Comparison of ENCODE assay signal across 30 cellular contexts in the genomic region with DNA sequence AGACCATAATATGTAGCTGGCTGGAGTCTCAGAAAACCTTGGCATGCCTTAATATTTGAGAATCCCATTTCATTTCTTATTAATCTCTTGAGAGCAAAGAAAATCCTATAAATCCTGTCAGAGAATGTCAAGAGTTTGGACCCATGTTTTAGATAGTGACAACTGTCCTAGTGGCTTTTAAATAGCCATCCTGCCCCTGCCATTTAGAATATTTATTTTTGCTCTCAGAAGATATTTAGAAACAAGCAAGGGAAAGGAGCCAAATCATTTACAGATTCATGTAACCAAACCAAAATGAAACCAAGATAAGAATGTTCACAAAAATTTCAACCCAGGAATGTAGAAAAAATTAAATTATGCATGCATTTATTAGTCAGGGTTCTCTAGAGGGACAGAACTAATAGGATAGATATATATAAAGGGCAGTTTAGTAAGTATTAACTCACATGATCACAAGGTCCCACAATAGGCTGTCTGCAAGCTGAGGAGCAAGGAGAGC.
"Had no signal": no experiment of that assay in that cellular context is flagged by ENCODE, and none has a peak within 500 bp of the region (broad histone marks: within the 10 kb centered on the region; RNA-seq: fewer than 3 reads in every experiment).

No MANE protein-coding gene starts in this region.

- H3K27ac Mint-ChIP-seq: activated CD4-positive, alpha-beta memory T cell treated with anti-CD3 and anti-CD28 coated beads, Interleukin-2, amount 10 ng/mL, durations not matched to agents 7 days and 5 days; activated CD4-positive, alpha-beta T cell treated with anti-CD3 and anti-CD28 coated beads, Interleukin-2, amount 10 ng/mL, durations not matched to agents 7 days and 5 days; activated T-cell treated with anti-CD3 and anti-CD28 coated beads, Interleukin-2, amount 50 U/mL, for 24 hours; activated T-helper 17 cell treated with anti-CD3 and anti-CD28 coated beads, Interleukin-2, amount 50 U/mL, for 72 hours; naive thymus-derived CD4-positive, alpha-beta T cell; stimulated activated effector memory CD8-positive, alpha-beta T cell treated with anti-CD3 and anti-CD28 coated beads, Interleukin-12 subunit alpha, Interleukin-12 subunit beta, amount 100 ng/mL, for 72 hours; WTC11 had no signal

- H3K27ac ChIP-seq: esophagus squamous epithelium, gastrocnemius medialis, pancreas, thyroid gland, upper lobe of right lung had no signal

- H3K9me3 ChIP-seq: esophagus squamous epithelium, gastrocnemius medialis, pancreas, prostate gland, thyroid gland, upper lobe of right lung had no signal

- H3K36me3 ChIP-seq: esophagus squamous epithelium, gastrocnemius medialis, pancreas, prostate gland, thyroid gland, upper lobe of right lung had no signal

- H3K4me1 ChIP-seq: pancreas, upper lobe of right lung had no signal

- H3K9me3 Mint-ChIP-seq: activated CD4-positive, alpha-beta memory T cell treated with anti-CD3 and anti-CD28 coated beads, Interleukin-2, amount 10 ng/mL, durations not matched to agents 7 days and 5 days; activated CD4-positive, alpha-beta T cell treated with anti-CD3 and anti-CD28 coated beads, Interleukin-2, amount 10 ng/mL, durations not matched to agents 7 days and 5 days; activated T-cell treated with anti-CD3 and anti-CD28 coated beads, Interleukin-2, amount 50 U/mL, for 24 hours; activated T-helper 17 cell treated with anti-CD3 and anti-CD28 coated beads, Interleukin-2, amount 50 U/mL, for 72 hours; central memory CD8-positive, alpha-beta T cell; naive thymus-derived CD4-positive, alpha-beta T cell; neural crest cell; stimulated activated effector memory CD8-positive, alpha-beta T cell treated with anti-CD3 and anti-CD28 coated beads, Interleukin-12 subunit alpha, Interleukin-12 subunit beta, amount 100 ng/mL, for 72 hours; stimulated activated naive CD8-positive, alpha-beta T cell treated with anti-CD3 and anti-CD28 coated beads, Interleukin-15, amount 100 ng/mL, for 72 hours; WTC11 had no signal

- H3K27me3 Mint-ChIP-seq: activated CD4-positive, alpha-beta memory T cell treated with anti-CD3 and anti-CD28 coated beads, Interleukin-2, amount 10 ng/mL, durations not matched to agents 7 days and 5 days; activated CD4-positive, alpha-beta T cell treated with anti-CD3 and anti-CD28 coated beads, Interleukin-2, amount 10 ng/mL, durations not matched to agents 7 days and 5 days; activated T-cell treated with anti-CD3 and anti-CD28 coated beads, Interleukin-2, amount 50 U/mL, for 24 hours; activated T-helper 17 cell treated with anti-CD3 and anti-CD28 coated beads, Interleukin-2, amount 50 U/mL, for 72 hours; central memory CD8-positive, alpha-beta T cell; naive thymus-derived CD4-positive, alpha-beta T cell; stimulated activated naive CD8-positive, alpha-beta T cell treated with anti-CD3 and anti-CD28 coated beads, Interleukin-15, amount 100 ng/mL, for 72 hours had no signal

- H3K4me3 ChIP-seq: esophagus squamous epithelium, gastrocnemius medialis, pancreas, prostate gland, thyroid gland, upper lobe of right lung had no signal

- H3K4me3 Mint-ChIP-seq: activated CD4-positive, alpha-beta memory T cell treated with anti-CD3 and anti-CD28 coated beads, Interleukin-2, amount 10 ng/mL, durations not matched to agents 7 days and 5 days; activated CD4-positive, alpha-beta T cell treated with anti-CD3 and anti-CD28 coated beads, Interleukin-2, amount 10 ng/mL, durations not matched to agents 7 days and 5 days; activated T-cell treated with anti-CD3 and anti-CD28 coated beads, Interleukin-2, amount 50 U/mL, for 24 hours; activated T-helper 17 cell treated with anti-CD3 and anti-CD28 coated beads, Interleukin-2, amount 50 U/mL, for 72 hours; central memory CD8-positive, alpha-beta T cell; naive thymus-derived CD4-positive, alpha-beta T cell; neural crest cell; stimulated activated effector memory CD8-positive, alpha-beta T cell treated with anti-CD3 and anti-CD28 coated beads, Interleukin-12 subunit alpha, Interleukin-12 subunit beta, amount 100 ng/mL, for 72 hours; stimulated activated naive CD8-positive, alpha-beta T cell treated with anti-CD3 and anti-CD28 coated beads, Interleukin-15, amount 100 ng/mL, for 72 hours; WTC11 had no signal

- H3K4me1 Mint-ChIP-seq: activated CD4-positive, alpha-beta memory T cell treated with anti-CD3 and anti-CD28 coated beads, Interleukin-2, amount 10 ng/mL, durations not matched to agents 7 days and 5 days; activated CD4-positive, alpha-beta T cell treated with anti-CD3 and anti-CD28 coated beads, Interleukin-2, amount 10 ng/mL, durations not matched to agents 7 days and 5 days; central memory CD8-positive, alpha-beta T cell had no signal

- H3K27me3 ChIP-seq: esophagus squamous epithelium, gastrocnemius medialis, pancreas, thyroid gland, upper lobe of right lung had no signal

- H3K36me3 Mint-ChIP-seq: stimulated activated effector memory CD8-positive, alpha-beta T cell treated with anti-CD3 and anti-CD28 coated beads, Interleukin-12 subunit alpha, Interleukin-12 subunit beta, amount 100 ng/mL, for 72 hours; WTC11 had no signal

- DNase-seq: activated CD4-positive, alpha-beta memory T cell treated with anti-CD3 and anti-CD28 coated beads, Interleukin-2, amount 10 ng/mL, durations not matched to agents 7 days and 5 days; activated CD4-positive, alpha-beta T cell treated with anti-CD3 and anti-CD28 coated beads for 1 hour; activated CD4-positive, alpha-beta T cell treated with anti-CD3 and anti-CD28 coated beads, Interleukin-2, amount 10 ng/mL, durations not matched to agents 7 days and 5 days; activated CD8-positive, alpha-beta memory T cell treated with anti-CD3 and anti-CD28 coated beads, Interleukin-2, amount 50 U/mL, for 48 hours; activated gamma-delta T cell treated with Interleukin-2 at 50 U/mL for 16 hours; activated naive CD4-positive, alpha-beta T cell treated with anti-CD3 and anti-CD28 coated beads, Interleukin-2, amount 50 U/mL, for 16 hours; activated T-cell treated with anti-CD3 and anti-CD28 coated beads, Interleukin-2, amount 50 U/mL, for 24 hours; amygdala; dermis blood vessel endothelial cell; effector CD4-positive, alpha-beta T cell; esophagus squamous epithelium; gastrocnemius medialis; glutamatergic neuron; left ventricle myocardium superior; naive thymus-derived CD4-positive, alpha-beta T cell; nucleus accumbens; pancreas; retina; small intestine; stimulated activated CD4-positive, alpha-beta T cell treated with anti-CD3 and anti-CD28 coated beads, Interleukin-4, amount 100 ng/mL, for 24 hours; stimulated activated naive CD8-positive, alpha-beta T cell treated with anti-CD3 and anti-CD28 coated beads, Interleukin-15, amount 100 ng/mL, for 72 hours; T-helper 2 cell; thyroid gland; upper lobe of right lung had no signal
